ENCODE assay signal across 10 cellular contexts in genomic region chr1:26542781-26543443, GRCh38. TPM values are rescaled to one million over a fixed set of nuclear protein-coding genes. Genes with fewer than 3 reads are reported as not detected.
DNase-seq lines count a peak whose midpoint lies in the region; ATAC-seq and TF ChIP-seq lines count a peak whose summit lies in the region.
"Had no signal": no experiment of that assay in that cellular context is flagged by ENCODE, and none has a peak within 500 bp of the region (broad histone marks: within the 10 kb centered on the region; RNA-seq: fewer than 3 reads in every experiment).

No MANE protein-coding gene starts in this region.

- H3K4me3 ChIP-seq in left ventricle myocardium inferior: peak overlapping the region; percentile 25

- H3K36me3 ChIP-seq in left ventricle myocardium inferior: no peaks in the 10 kb centered on the region
- H3K36me3 ChIP-seq: BE2C had no signal

- peaks cover 44% of the 10 kb centered on the region for H3K36me3 Mint-ChIP-seq in activated T-cell treated with anti-CD3 and anti-CD28 coated beads, Interleukin-2, amount 50 U/mL, for 24 hours (ENCODE audit: low read depth)
- peaks cover 4% of the 10 kb centered on the region for H3K36me3 Mint-ChIP-seq in T-helper 17 cell (ENCODE audit: low read depth)

- peaks cover 88% of the 10 kb centered on the region for H3K4me1 Mint-ChIP-seq in activated T-cell treated with anti-CD3 and anti-CD28 coated beads, Interleukin-2, amount 50 U/mL, for 24 hours (ENCODE audit: low read depth)
- peaks cover 77% of the 10 kb centered on the region for H3K4me1 Mint-ChIP-seq in T-helper 17 cell

- no peak for ATAC-seq in T-helper 17 cell

- H3K9me3 ChIP-seq in T-helper 17 cell (ENCODE audit: control insufficient read depth, low read length, poor library complexity, severe bottlenecking) (no peaks in the 10 kb centered on the region), left ventricle myocardium inferior (replicated peaks) (no peaks in the 10 kb centered on the region)
- H3K9me3 ChIP-seq: BE2C had no signal

- H3K27ac Mint-ChIP-seq in activated T-cell treated with anti-CD3 and anti-CD28 coated beads, Interleukin-2, amount 50 U/mL, for 24 hours: peak overlapping the region; percentile 94
- peak overlapping the region; percentile 97 for H3K27ac Mint-ChIP-seq in T-helper 17 cell

- DNase-seq in activated T-cell treated with anti-CD3 and anti-CD28 coated beads, Interleukin-2, amount 50 U/mL, for 24 hours: no peak
- no peak for DNase-seq in activated T-cell treated with anti-CD3 and anti-CD28 coated beads, Interleukin-2, amount 50 U/mL, for 48 hours
- DNase-seq in T-helper 17 cell: no peak
- no peak for DNase-seq in left ventricle myocardium inferior
- no peak for DNase-seq in NCI-H1092 (lab: John Stamatoyannopoulos, UW)
- DNase-seq in globus pallidus (ENCODE audit: low spot score): no peak
- DNase-seq in stimulated activated CD4-positive, alpha-beta T cell treated with anti-CD3 and anti-CD28 coated beads, Interleukin-1b, Interleukin-23, amount 100 ng/mL, for 48 hours: no peak
- DNase-seq: BE2C, WERI-Rb-1 had no signal

- no peak for TF ChIP-seq CTCF in left ventricle myocardium inferior (IDR thresholded peaks at IDR 0.05; ENCODE audit: borderline replicate concordance)

- H3K4me1 ChIP-seq in left ventricle myocardium inferior: peaks cover 24% of the 10 kb centered on the region
- H3K4me1 ChIP-seq: BE2C had no signal

- H3K4me3 Mint-ChIP-seq in activated T-cell treated with anti-CD3 and anti-CD28 coated beads, Interleukin-2, amount 50 U/mL, for 24 hours: peak overlapping the region; percentile 74
- H3K4me3 Mint-ChIP-seq in T-helper 17 cell: peak overlapping the region; percentile 86

- H3K27me3 ChIP-seq in left ventricle myocardium inferior (ENCODE audit: low read depth): no peaks in the 10 kb centered on the region
- H3K27me3 ChIP-seq: BE2C had no signal

- intact Hi-C loops in left ventricle myocardium inferior (cut with micrococcal nuclease): no loop called here

- H3K27me3 Mint-ChIP-seq in activated T-cell treated with anti-CD3 and anti-CD28 coated beads, Interleukin-2, amount 50 U/mL, for 24 hours: no peaks in the 10 kb centered on the region
- H3K27me3 Mint-ChIP-seq in T-helper 17 cell: no peaks in the 10 kb centered on the region

- H3K9me3 Mint-ChIP-seq in activated T-cell treated with anti-CD3 and anti-CD28 coated beads, Interleukin-2, amount 50 U/mL, for 24 hours: no peaks in the 10 kb centered on the region

- H3K27ac ChIP-seq in left ventricle myocardium inferior (replicated peaks) (peak overlapping the region; percentile 72), temporal lobe (ENCODE audit: low read depth, low read length) (peak overlapping the region; percentile 86)
- H3K27ac ChIP-seq: WERI-Rb-1 had no signal

RNA-seq across cellular contexts. Expression of gene RPS6KA1, which starts 13.4 kb away (rescaled TPM):
- 10 to 100 TPM; 76.3 to 98.0 TPM for total RNA-seq in T-helper 17 cell
- 4.9 TPM for total RNA-seq in left ventricle myocardium inferior
- total RNA-seq in temporal lobe: 3.4 TPM

Comparison
In these comparisons a context has a peak if more than half of its experiments do, and no peak if none do; other contexts are left out.
1. RNA of gene RPS6KA1, which starts 13.4 kb away (total RNA-seq): 76.3 to 98.0 TPM in T-helper 17 cell; 4.9 TPM in left ventricle myocardium inferior (single experiment) and 3.4 TPM in temporal lobe (single experiment); every median in the first group is over 10 times any median in the second.